In genomic region chr3:127461286-127461685, GRCh38 we compare ENCODE assay signal across 24 cellular contexts.
DNase-seq lines count a peak whose midpoint lies in the region; ATAC-seq, FAIRE-seq and TF ChIP-seq lines count a peak whose summit lies in the region.
"Had no signal": no experiment of that assay in that cellular context is flagged by ENCODE, and none has a peak within 500 bp of the region (broad histone marks: within the 10 kb centered on the region; RNA-seq: fewer than 3 reads in every experiment).

No MANE protein-coding gene starts in this region.

- H3K27me3 ChIP-seq in H1 (replicated peaks in 1 of 4; ENCODE audit: control insufficient read depth in 3 of 4, extremely low read depth in 1 of 4, insufficient read depth in 3 of 4, low read length in 3 of 4): peaks cover 18 to 25% (median 22%) of the 10 kb centered on the region in 4 experiments
- H3K27me3 ChIP-seq: MG63 had no signal

- no peaks in the 10 kb centered on the region for H3K36me3 Mint-ChIP-seq in activated CD4-positive, alpha-beta T cell treated with anti-CD3 and anti-CD28 coated beads, Interleukin-2, amount 10 ng/mL, durations not matched to agents 24 days and 14 days (ENCODE audit: low read depth)
- H3K36me3 Mint-ChIP-seq: CD14-positive monocyte, T-cell had no signal

- no peak for TF ChIP-seq EP300 in H1 (IDR thresholded peaks at IDR 0.05; ENCODE audit: borderline replicate concordance in 1 of 2, low read depth in 2 of 2, low read length in 2 of 2)

- H3K4me1 ChIP-seq in H1 (replicated peaks in 1 of 4; ENCODE audit: control insufficient read depth in 3 of 4, insufficient read depth in 4 of 4, low read length in 3 of 4): peaks cover 2 to 9% (median 6%) of the 10 kb centered on the region in 4 experiments; a peak in 5 of 7 replicates
- H3K4me1 ChIP-seq: A549, SJCRH30 had no signal

- H3K23me2 ChIP-seq in H1 (ENCODE audit: low read depth, low read length): peaks cover 8% of the 10 kb centered on the region; the same call in 1 of the 2 replicates

- H4K8ac ChIP-seq in H1 (ENCODE audit: extremely low read depth, insufficient read depth, low read length): peak overlapping the region; percentile 47; the same call in 1 of the 2 replicates

- in situ Hi-C loops in KBM-7 (cut with MboI; ENCODE audit: low pct_unique_long_range_greater_than_20kb, low sequenced_read_pairs): no loop called here

- no peaks in the 10 kb centered on the region for H3K79me1 ChIP-seq in H1 (ENCODE audit: low read depth, low read length)

- H3K14ac ChIP-seq in H1 (ENCODE audit: insufficient read length): no peak overlapping the region

- DNase-seq in COR-L47 (lab: John Stamatoyannopoulos, UW) (peak; percentile 88), NCI-H1105 (lab: John Stamatoyannopoulos, UW) (peak; percentile 73), NCI-H146 treated with DMSO at 0.1 percent for 48 hours (lab: John Stamatoyannopoulos, UW; ENCODE audit: unreplicated experiment) (peak; percentile 54), H1 (ENCODE audit: low read depth in 1 of 2, low spot score in 2 of 2) (no peak), KBM-7 (no peak)
- no peak for DNase-seq in activated CD4-positive, alpha-beta T cell treated with anti-CD3 and anti-CD28 coated beads, Interleukin-2, amount 10 ng/mL, durations not matched to agents 24 days and 14 days
- DNase-seq: DMS53, GOT3, MG63, NCI-H187, NCI-H2171, NCI-H510A, OCI-M1, SJCRH30, T-cell had no signal

- no peaks in the 10 kb centered on the region for H3K36me3 ChIP-seq in H1 (ENCODE audit: control insufficient read depth in 2 of 4, insufficient read depth in 4 of 4, low read length in 3 of 4)
- H3K36me3 ChIP-seq: MG63, SJCRH30 had no signal

- no peak overlapping the region for H2BK120ac ChIP-seq in H1 (replicated peaks; ENCODE audit: low read depth, low read length)

- no peaks in the 10 kb centered on the region for H3K9me3 Mint-ChIP-seq in activated CD4-positive, alpha-beta T cell treated with anti-CD3 and anti-CD28 coated beads, Interleukin-2, amount 10 ng/mL, durations not matched to agents 24 days and 14 days
- H3K9me3 Mint-ChIP-seq: T-cell; T-helper 2 cell treated with Interferon-gamma antibody and Interleukin-4, amounts not matched to agents 5 μg/mL and 100 μg/mL, for 36 hours had no signal

- TF ChIP-seq POLR2A in H1 (IDR thresholded peaks at IDR 0.05; ENCODE audit: control extremely low read depth in 1 of 2, low read depth in 2 of 2, low read length in 2 of 2): no peak

- H2BK12ac ChIP-seq in H1 (ENCODE audit: low read depth, low read length): no peak overlapping the region

- intact Hi-C loops in activated CD4-positive, alpha-beta T cell treated with anti-CD3 and anti-CD28 coated beads, Interleukin-2, amount 10 ng/mL, durations not matched to agents 24 days and 14 days (cut with micrococcal nuclease): no loop called here

- no peak overlapping the region for H3K9ac ChIP-seq in H1 (replicated peaks in 1 of 4; ENCODE audit: extremely low read depth in 1 of 4, low read depth in 3 of 4, low read length in 3 of 4)

- no peak overlapping the region for H3K23ac ChIP-seq in H1 (ENCODE audit: insufficient read length)

- CTCF ChIA-PET in H1 (lab: Charles Lee; ENCODE audit: partially characterized antibody): interaction anchor here (1.3 kb wide), 1 partner anchor 83 kb away, joined by 3 read pairs; no protein-coding TSS in a partner anchor

- H3K4me3 ChIP-seq in H1 (ENCODE audit: extremely low read depth in 1 of 4, insufficient read depth in 2 of 4, low read depth in 3 of 4, low read length in 4 of 4): no peak overlapping the region
- H3K4me3 ChIP-seq: A549, MG63, SJCRH30 had no signal

- H3K4me1 Mint-ChIP-seq in activated CD4-positive, alpha-beta T cell treated with anti-CD3 and anti-CD28 coated beads, Interleukin-2, amount 10 ng/mL, durations not matched to agents 24 days and 14 days: no peaks in the 10 kb centered on the region
- H3K4me1 Mint-ChIP-seq: CD14-positive monocyte had no signal

- TF ChIP-seq CTCF in H1 (IDR thresholded peaks at IDR 0.05; ENCODE audit: control extremely low read depth in 1 of 3, insufficient read depth in 1 of 3, low read depth in 1 of 3, low read length in 3 of 3): no peak

- H4K5ac ChIP-seq in H1 (ENCODE audit: insufficient read length, low read depth, low read length): no peak overlapping the region

- no peaks in the 10 kb centered on the region for H3K9me3 ChIP-seq in H1 (ENCODE audit: insufficient read depth in 2 of 2, low read depth in 1 of 2, low read length in 1 of 2)
- H3K9me3 ChIP-seq: A549, MG63, SJCRH30 had no signal

- FAIRE-seq in H1 (lab: Jason Lieb, UNC): no peak
- FAIRE-seq: A549, D721Med, RCC 7860 had no signal

- WGBS in H1 (ENCODE audit: extremely low coverage in 1 of 2, insufficient coverage in 1 of 2, insufficient read length in 1 of 2, insufficient replicate concordance in 2 of 2, low coverage in 1 of 2, low lambda C conversion rate in 2 of 2, missing lambda C conversion rate in 1 of 2), 2 experiments: 92% methylated on average over 10 of the region's 10 CpGs; no CpG with 5 or more reads in 1 of the 2 experiments

- H2BK15ac ChIP-seq in H1 (ENCODE audit: low read length): no peak overlapping the region

- no peak overlapping the region for H3K18ac ChIP-seq in H1 (ENCODE audit: extremely low read depth, low read length)

- no peak overlapping the region for H3K27ac ChIP-seq in H1 (ENCODE audit: low read depth, low read length)
- H3K27ac ChIP-seq: A549, SJCRH30 had no signal

- H3K4me3 Mint-ChIP-seq in activated CD4-positive, alpha-beta T cell treated with anti-CD3 and anti-CD28 coated beads, Interleukin-2, amount 10 ng/mL, durations not matched to agents 24 days and 14 days: no peak overlapping the region
- H3K4me3 Mint-ChIP-seq: B cell; CD14-positive monocyte; T-cell; T-helper 2 cell treated with Interferon-gamma antibody and Interleukin-4, amounts not matched to agents 5 μg/mL and 100 μg/mL, for 36 hours had no signal

- H4K91ac ChIP-seq in H1 (replicated peaks; ENCODE audit: insufficient read length, low read length): no peak overlapping the region

- no peak for TF ChIP-seq RAD21 in H1 (IDR thresholded peaks at IDR 0.05 in 1 of 2, conservative IDR thresholded peaks at IDR 0.05 in 1 of 2; ENCODE audit: low read depth in 2 of 2, low read length in 2 of 2)

- no peak overlapping the region for H2AFZ ChIP-seq in H1 (ENCODE audit: low read length)

- no peak overlapping the region for H3K4me2 ChIP-seq in H1 (ENCODE audit: insufficient read depth in 1 of 2, low read depth in 2 of 2, low read length in 2 of 2)
- H3K4me2 ChIP-seq: A549 had no signal

- ATAC-seq in GM19452 (IDR thresholded peaks at IDR 0.05; ENCODE audit: unreplicated experiment) (no peak), GM21786 (IDR thresholded peaks at IDR 0.05; ENCODE audit: unreplicated experiment) (no peak)
- ATAC-seq: A549, HCT116, T-cell had no signal

- no peak overlapping the region; the same call in 1 of the 2 replicates for H2AK5ac ChIP-seq in H1 (ENCODE audit: low read depth, low read length)

- H3K56ac ChIP-seq in H1 (replicated peaks; ENCODE audit: insufficient read length, low read depth, low read length): no peak overlapping the region

- H3K79me2 ChIP-seq in H1 (ENCODE audit: control insufficient read depth in 1 of 2, insufficient read depth in 2 of 2, low read length in 2 of 2): no peaks in the 10 kb centered on the region

- H3K27me3 Mint-ChIP-seq in activated CD4-positive, alpha-beta T cell treated with anti-CD3 and anti-CD28 coated beads, Interleukin-2, amount 10 ng/mL, durations not matched to agents 24 days and 14 days: peaks cover 26% of the 10 kb centered on the region

- no peak overlapping the region for H3K4ac ChIP-seq in H1 (replicated peaks; ENCODE audit: insufficient read length, low read depth, low read length)

- H4K20me1 ChIP-seq in H1 (replicated peaks in 1 of 2; ENCODE audit: control insufficient read depth in 1 of 2, insufficient read depth in 2 of 2, low read length in 2 of 2): peaks cover 2 to 5% of the 10 kb centered on the region in 2 experiments

- POLR2A ChIA-PET in H1 (lab: Charles Lee; ENCODE audit: partially characterized antibody): no interaction called here

- H3K27ac Mint-ChIP-seq in activated CD4-positive, alpha-beta T cell treated with anti-CD3 and anti-CD28 coated beads, Interleukin-2, amount 10 ng/mL, durations not matched to agents 24 days and 14 days: no peak overlapping the region
- H3K27ac Mint-ChIP-seq: B cell; CD14-positive monocyte; T-cell; T-helper 2 cell treated with Interferon-gamma antibody and Interleukin-4, amounts not matched to agents 5 μg/mL and 100 μg/mL, for 36 hours had no signal

- no peak overlapping the region for H2BK20ac ChIP-seq in H1 (ENCODE audit: low read length)

- H2BK5ac ChIP-seq in H1 (ENCODE audit: low read depth, low read length): no peak overlapping the region

TF ChIP-seq in H1, 55 proteins besides CTCF, POLR2A, EP300 and RAD21 (continues in another document):
- no peak for TF ChIP-seq SAP30 (IDR thresholded peaks at IDR 0.05; ENCODE audit: insufficient read depth, insufficient replicate concordance, low read length)
- no peak for TF ChIP-seq TBP (IDR thresholded peaks at IDR 0.05; ENCODE audit: low read depth, low read length)
- TF ChIP-seq SP2 (IDR thresholded peaks at IDR 0.05; ENCODE audit: low read length): no peak

Comparison
In these comparisons a context has a peak if more than half of its experiments do, and no peak if none do; other contexts are left out.
1. DNase-seq: peak in COR-L47 (single experiment), NCI-H1105 (single experiment) and NCI-H146 treated with DMSO at 0.1 percent for 48 hours (single experiment); none in H1 (0 of 2), activated CD4-positive, alpha-beta T cell treated with anti-CD3 and anti-CD28 coated beads, Interleukin-2, amount 10 ng/mL, durations not matched to agents 24 days and 14 days (single experiment) and KBM-7 (single experiment).